In genomic region chr1:22751124-22751531, GRCh38 we compare ENCODE assay signal across 1 cellular context.
TF ChIP-seq lines count a peak whose summit lies in the region.

No MANE protein-coding gene starts in this region.

TF ChIP-seq in H1, 55 proteins besides CTCF, POLR2A, EP300 and RAD21 (continued from another document):
- no peak for TF ChIP-seq CHD7 (IDR thresholded peaks at IDR 0.05; ENCODE audit: insufficient replicate concordance, low read length)
- TF ChIP-seq ASH2L (IDR thresholded peaks at IDR 0.05; ENCODE audit: low read length) = no peak
